ENCODE assay signal across 6 cellular contexts in genomic region chr2:65424391-65424790, GRCh38.
"Had no signal": no experiment of that assay in that cellular context is flagged by ENCODE, and none has a peak within 500 bp of the region (broad histone marks: within the 10 kb centered on the region; RNA-seq: fewer than 3 reads in every experiment).

No MANE protein-coding gene starts in this region.

- FAIRE-seq: HTR-8/SVneo had no signal

- H3K27ac ChIP-seq: HL-60, KMS-11 had no signal

- H3K4me2 ChIP-seq: KMS-11 had no signal

- DNase-seq: IMR-90, KBM-7, KG1 had no signal

- H3K9ac ChIP-seq: KMS-11 had no signal
